9 cellular contexts compared by ENCODE assay signal in genomic region chr2:180604077-180604476, GRCh38.
DNase-seq lines count a peak whose midpoint lies in the region; ATAC-seq and TF ChIP-seq lines count a peak whose summit lies in the region.
"Had no signal": no experiment of that assay in that cellular context is flagged by ENCODE, and none has a peak within 500 bp of the region (broad histone marks: within the 10 kb centered on the region; RNA-seq: fewer than 3 reads in every experiment).

No MANE protein-coding gene starts in this region.

- no peak overlapping the region for H3K9ac ChIP-seq in HCT116 (ENCODE audit: low read length)
- no peak overlapping the region for H3K9ac ChIP-seq in NT2/D1 (ENCODE audit: insufficient read length, low read depth)

- peaks cover 2% of the 10 kb centered on the region for H3K27me3 Mint-ChIP-seq in activated T-helper 1 cell treated with anti-CD3 and anti-CD28 coated beads, Interleukin-12 subunit alpha, Interleukin-12 subunit beta, Interleukin-2, Interleukin-4 antibody, amounts not matched to agents 30 ng/mL and 10 ng/mL and 1 ng/mL, durations not matched to agents 14 hours and 24 hours and 36 hours (ENCODE audit: insufficient read depth)
- H3K27me3 Mint-ChIP-seq: activated naive CD4-positive, alpha-beta T cell treated with anti-CD3 and anti-CD28 coated beads, Interleukin-2, amount 50 U/mL, for 24 hours had no signal

- H3K9me2 ChIP-seq in HCT116 (ENCODE audit: insufficient read depth): no peaks in the 10 kb centered on the region

- intact Hi-C loops in HCT116 (cut with micrococcal nuclease): no loop called here
- intact Hi-C loops in activated T-helper 1 cell treated with anti-CD3 and anti-CD28 coated beads, Interleukin-12 subunit alpha, Interleukin-12 subunit beta, Interleukin-2, Interleukin-4 antibody, amounts not matched to agents 30 ng/mL and 10 ng/mL and 1 ng/mL, durations not matched to agents 14 hours and 24 hours and 36 hours (cut with micrococcal nuclease): loop anchor here (2.0 kb wide), 1 partner anchor 455 kb away; no protein-coding TSS in a partner anchor

- no peaks in the 10 kb centered on the region for H3K79me2 ChIP-seq in HCT116 (ENCODE audit: insufficient read depth, low read length)

- H3K36me3 Mint-ChIP-seq in activated T-helper 1 cell treated with anti-CD3 and anti-CD28 coated beads, Interleukin-12 subunit alpha, Interleukin-12 subunit beta, Interleukin-2, Interleukin-4 antibody, amounts not matched to agents 30 ng/mL and 10 ng/mL and 1 ng/mL, durations not matched to agents 14 hours and 24 hours and 36 hours (ENCODE audit: low read depth): no peaks in the 10 kb centered on the region
- H3K36me3 Mint-ChIP-seq: activated naive CD4-positive, alpha-beta T cell treated with anti-CD3 and anti-CD28 coated beads, Interleukin-2, amount 50 U/mL, for 24 hours had no signal

- H3K9me3 Mint-ChIP-seq in activated T-helper 1 cell treated with anti-CD3 and anti-CD28 coated beads, Interleukin-12 subunit alpha, Interleukin-12 subunit beta, Interleukin-2, Interleukin-4 antibody, amounts not matched to agents 30 ng/mL and 10 ng/mL and 1 ng/mL, durations not matched to agents 14 hours and 24 hours and 36 hours: no peaks in the 10 kb centered on the region
- H3K9me3 Mint-ChIP-seq: activated naive CD4-positive, alpha-beta T cell treated with anti-CD3 and anti-CD28 coated beads, Interleukin-2, amount 50 U/mL, for 24 hours had no signal

- H3K4me1 Mint-ChIP-seq in activated T-helper 1 cell treated with anti-CD3 and anti-CD28 coated beads, Interleukin-12 subunit alpha, Interleukin-12 subunit beta, Interleukin-2, Interleukin-4 antibody, amounts not matched to agents 30 ng/mL and 10 ng/mL and 1 ng/mL, durations not matched to agents 14 hours and 24 hours and 36 hours (ENCODE audit: low read depth): no peaks in the 10 kb centered on the region
- H3K4me1 Mint-ChIP-seq: activated naive CD4-positive, alpha-beta T cell treated with anti-CD3 and anti-CD28 coated beads, Interleukin-2, amount 50 U/mL, for 24 hours had no signal

- ATAC-seq in HCT116 (peak; percentile 70), GM19324 (IDR thresholded peaks at IDR 0.05; ENCODE audit: low FRiP score, unreplicated experiment) (no peak)

- H2AFZ ChIP-seq in HCT116 (ENCODE audit: low read depth, low read length, poor library complexity, severe bottlenecking): peak overlapping the region; percentile 20

- H3K9me3 ChIP-seq in HCT116 (ENCODE audit: control insufficient read depth in 1 of 2, insufficient read depth in 1 of 2, low read depth in 1 of 2, low read length in 2 of 2): no peaks in the 10 kb centered on the region
- no peaks in the 10 kb centered on the region for H3K9me3 ChIP-seq in NT2/D1 (ENCODE audit: insufficient read depth, low read length)

- CTCF ChIA-PET in HCT116 (lab: Charles Lee): interaction anchor here (1.0 kb wide), 1 partner anchor 13 kb away, joined by 3 read pairs; no protein-coding TSS in a partner anchor

- no peaks in the 10 kb centered on the region for H3K4me1 ChIP-seq in HCT116 (ENCODE audit: control insufficient read depth in 1 of 2, insufficient read depth in 2 of 2, low read length in 2 of 2)
- H3K4me1 ChIP-seq in NT2/D1 (ENCODE audit: insufficient read depth, insufficient read length): no peaks in the 10 kb centered on the region

- peak; percentile 50; the same call in 1 of the 2 replicates for TF ChIP-seq RAD21 in HCT116 (IDR thresholded peaks at IDR 0.05; ENCODE audit: low read depth)

- H3K27me3 ChIP-seq in HCT116 (ENCODE audit: insufficient read depth, low read length) (no peaks in the 10 kb centered on the region), NT2/D1 (ENCODE audit: insufficient read depth, insufficient read length) (no peaks in the 10 kb centered on the region)

- RAD21 ChIA-PET in HCT116 (lab: Charles Lee; ENCODE audit: low non-redundant PET in 1 of 2, low total read pairs in 2 of 2, uncharacterized antibody in 2 of 2, unreplicated experiment in 2 of 2): no interaction called here

- no peak for TF ChIP-seq POLR2A in HCT116 (IDR thresholded peaks at IDR 0.05; ENCODE audit: borderline replicate concordance, extremely low read depth, insufficient read depth, insufficient read length)

- H3K4me3 ChIP-seq in HCT116 (replicated peaks in 1 of 2; ENCODE audit: low read depth in 1 of 2, low read length in 2 of 2) (no peak overlapping the region), NT2/D1 (ENCODE audit: insufficient read length, low read depth) (no peak overlapping the region)

- no peak overlapping the region for H3K4me3 Mint-ChIP-seq in activated T-helper 1 cell treated with anti-CD3 and anti-CD28 coated beads, Interleukin-12 subunit alpha, Interleukin-12 subunit beta, Interleukin-2, Interleukin-4 antibody, amounts not matched to agents 30 ng/mL and 10 ng/mL and 1 ng/mL, durations not matched to agents 14 hours and 24 hours and 36 hours
- H3K4me3 Mint-ChIP-seq: activated naive CD4-positive, alpha-beta T cell treated with anti-CD3 and anti-CD28 coated beads, Interleukin-2, amount 50 U/mL, for 24 hours had no signal

- H3K36me3 ChIP-seq in HCT116 (ENCODE audit: control insufficient read depth in 1 of 2, insufficient read depth in 2 of 2, low read length in 2 of 2) (no peaks in the 10 kb centered on the region), NT2/D1 (ENCODE audit: insufficient read depth, insufficient read length, low read length) (no peaks in the 10 kb centered on the region)

- no peak overlapping the region for H3K4me2 ChIP-seq in HCT116 (ENCODE audit: low read length)

- peak; percentile 14 to 44 (median 33); a peak in 3 of 6 replicates for TF ChIP-seq CTCF in HCT116 (IDR thresholded peaks at IDR 0.05 in 2 of 3, conservative IDR thresholded peaks at IDR 0.05 in 1 of 3; ENCODE audit: borderline replicate concordance in 1 of 3, insufficient read depth in 1 of 3, low read depth in 2 of 3, low read length in 2 of 3)

- no peak overlapping the region for H3K27ac Mint-ChIP-seq in activated T-helper 1 cell treated with anti-CD3 and anti-CD28 coated beads, Interleukin-12 subunit alpha, Interleukin-12 subunit beta, Interleukin-2, Interleukin-4 antibody, amounts not matched to agents 30 ng/mL and 10 ng/mL and 1 ng/mL, durations not matched to agents 14 hours and 24 hours and 36 hours
- H3K27ac Mint-ChIP-seq: activated naive CD4-positive, alpha-beta T cell treated with anti-CD3 and anti-CD28 coated beads, Interleukin-2, amount 50 U/mL, for 24 hours had no signal

- H3K27ac ChIP-seq in HCT116 (ENCODE audit: low read depth, low read length): no peak overlapping the region

- POLR2A ChIA-PET in HCT116 (lab: Charles Lee): no interaction called here

- DNase-seq in Daoy (ENCODE audit: low read depth): peak; percentile 9
- DNase-seq in HCT116 (ENCODE audit: low read depth, low spot score): peak; percentile 6
- DNase-seq in NT2/D1 (ENCODE audit: low read depth, low spot score): peak; percentile 15
- peak; percentile 17 for DNase-seq in iPS DF 19.7 (ENCODE audit: low read depth, low spot score)
- no peak for DNase-seq in epidermal melanocyte (ENCODE audit: insufficient read length, low spot score)
- DNase-seq in NCI-H2227 (lab: John Stamatoyannopoulos, UW; ENCODE audit: unreplicated experiment): no peak
- DNase-seq in activated T-helper 1 cell treated with anti-CD3 and anti-CD28 coated beads, Interleukin-12 subunit alpha, Interleukin-12 subunit beta, Interleukin-2, Interleukin-4 antibody, amounts not matched to agents 30 ng/mL and 10 ng/mL and 1 ng/mL, durations not matched to agents 14 hours and 24 hours and 36 hours (ENCODE audit: low spot score): no peak

- H4K20me1 ChIP-seq in HCT116 (ENCODE audit: insufficient read depth): no peaks in the 10 kb centered on the region

- BruUV-seq in HCT116 (replicated peaks; lab: Mats Ljungman, UMichigan): no TSS peak

TF ChIP-seq in HCT116, 20 proteins besides CTCF, POLR2A, EP300 and RAD21 (continues in another document):
- TF ChIP-seq MAX (IDR thresholded peaks at IDR 0.05) (no peak), SIN3A (IDR thresholded peaks at IDR 0.05; ENCODE audit: low read depth) (no peak), REST (IDR thresholded peaks at IDR 0.05; ENCODE audit: low read depth) (no peak), CBX3 (IDR thresholded peaks at IDR 0.05; ENCODE audit: low read depth) (no peak), SRF (IDR thresholded peaks at IDR 0.05; ENCODE audit: low read depth) (no peak), EZH2phosphoT487 (IDR thresholded peaks at IDR 0.05; ENCODE audit: borderline replicate concordance) (no peak), ATF3 (IDR thresholded peaks at IDR 0.05) (no peak), EGR1 (IDR thresholded peaks at IDR 0.05; ENCODE audit: low read depth) (no peak), ZNF274 (IDR thresholded peaks at IDR 0.05; ENCODE audit: low read depth, low read length) (no peak), ZFX (IDR thresholded peaks at IDR 0.05) (no peak)

Comparison
In these comparisons a context has a peak if more than half of its experiments do, and no peak if none do; other contexts are left out.
1. DNase-seq: peak in Daoy (single experiment), HCT116 (single experiment), NT2/D1 (single experiment) and iPS DF 19.7 (single experiment); none in epidermal melanocyte (single experiment), NCI-H2227 (single experiment) and activated T-helper 1 cell treated with anti-CD3 and anti-CD28 coated beads, Interleukin-12 subunit alpha, Interleukin-12 subunit beta, Interleukin-2, Interleukin-4 antibody, amounts not matched to agents 30 ng/mL and 10 ng/mL and 1 ng/mL, durations not matched to agents 14 hours and 24 hours and 36 hours (single experiment).